ENCODE assay signal across 1 cellular context in the genomic region with DNA sequence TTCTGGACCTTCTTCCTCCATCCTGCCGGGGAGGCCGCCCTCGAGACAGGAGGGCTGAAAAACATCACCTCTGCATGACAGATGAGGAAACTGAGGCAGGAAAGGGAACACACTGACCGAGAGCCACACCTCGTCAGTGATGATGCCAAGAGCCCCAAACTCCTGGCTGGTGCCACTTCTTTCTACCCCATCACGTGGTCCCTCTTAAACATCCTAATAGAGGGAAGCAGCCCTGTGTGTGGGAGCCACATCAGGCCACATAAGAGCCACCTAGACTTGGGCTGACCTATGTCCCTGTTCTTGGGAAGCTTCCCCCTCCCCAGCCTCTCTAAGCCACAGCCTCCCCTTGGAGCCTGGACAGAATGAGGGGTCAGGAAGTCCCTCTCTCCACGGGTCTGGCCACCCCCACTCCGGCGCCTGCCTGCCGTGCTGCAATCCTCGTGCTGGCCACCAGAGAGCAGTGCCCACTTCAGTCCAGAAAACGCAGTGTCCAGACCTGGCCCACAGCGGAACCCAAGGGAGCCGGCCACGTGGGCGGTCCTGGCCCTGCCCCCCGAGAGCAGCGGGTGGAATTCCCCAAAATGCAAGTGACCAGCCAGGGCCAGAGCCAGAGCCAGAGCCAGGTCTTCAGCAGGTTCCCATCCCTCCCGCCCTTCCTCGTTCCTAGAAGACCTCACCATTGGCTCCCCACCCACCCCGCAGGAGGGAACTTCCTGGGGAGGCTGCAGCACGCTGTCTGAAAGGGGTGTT.
TF ChIP-seq lines count a peak whose summit lies in the region.

No MANE protein-coding gene starts in this region.

TF ChIP-seq in GM12878, 131 proteins besides CTCF, POLR2A, EP300 and RAD21 (continued from another document and continues in another):
- TF ChIP-seq, protein P1, sequence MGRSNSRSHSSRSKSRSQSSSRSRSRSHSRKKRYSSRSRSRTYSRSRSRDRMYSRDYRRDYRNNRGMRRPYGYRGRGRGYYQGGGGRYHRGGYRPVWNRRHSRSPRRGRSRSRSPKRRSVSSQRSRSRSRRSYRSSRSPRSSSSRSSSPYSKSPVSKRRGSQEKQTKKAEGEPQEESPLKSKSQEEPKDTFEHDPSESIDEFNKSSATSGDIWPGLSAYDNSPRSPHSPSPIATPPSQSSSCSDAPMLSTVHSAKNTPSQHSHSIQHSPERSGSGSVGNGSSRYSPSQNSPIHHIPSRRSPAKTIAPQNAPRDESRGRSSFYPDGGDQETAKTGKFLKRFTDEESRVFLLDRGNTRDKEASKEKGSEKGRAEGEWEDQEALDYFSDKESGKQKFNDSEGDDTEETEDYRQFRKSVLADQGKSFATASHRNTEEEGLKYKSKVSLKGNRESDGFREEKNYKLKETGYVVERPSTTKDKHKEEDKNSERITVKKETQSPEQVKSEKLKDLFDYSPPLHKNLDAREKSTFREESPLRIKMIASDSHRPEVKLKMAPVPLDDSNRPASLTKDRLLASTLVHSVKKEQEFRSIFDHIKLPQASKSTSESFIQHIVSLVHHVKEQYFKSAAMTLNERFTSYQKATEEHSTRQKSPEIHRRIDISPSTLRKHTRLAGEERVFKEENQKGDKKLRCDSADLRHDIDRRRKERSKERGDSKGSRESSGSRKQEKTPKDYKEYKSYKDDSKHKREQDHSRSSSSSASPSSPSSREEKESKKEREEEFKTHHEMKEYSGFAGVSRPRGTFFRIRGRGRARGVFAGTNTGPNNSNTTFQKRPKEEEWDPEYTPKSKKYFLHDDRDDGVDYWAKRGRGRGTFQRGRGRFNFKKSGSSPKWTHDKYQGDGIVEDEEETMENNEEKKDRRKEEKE (IDR thresholded peaks at IDR 0.05): no peak
- TF ChIP-seq, protein P2, sequence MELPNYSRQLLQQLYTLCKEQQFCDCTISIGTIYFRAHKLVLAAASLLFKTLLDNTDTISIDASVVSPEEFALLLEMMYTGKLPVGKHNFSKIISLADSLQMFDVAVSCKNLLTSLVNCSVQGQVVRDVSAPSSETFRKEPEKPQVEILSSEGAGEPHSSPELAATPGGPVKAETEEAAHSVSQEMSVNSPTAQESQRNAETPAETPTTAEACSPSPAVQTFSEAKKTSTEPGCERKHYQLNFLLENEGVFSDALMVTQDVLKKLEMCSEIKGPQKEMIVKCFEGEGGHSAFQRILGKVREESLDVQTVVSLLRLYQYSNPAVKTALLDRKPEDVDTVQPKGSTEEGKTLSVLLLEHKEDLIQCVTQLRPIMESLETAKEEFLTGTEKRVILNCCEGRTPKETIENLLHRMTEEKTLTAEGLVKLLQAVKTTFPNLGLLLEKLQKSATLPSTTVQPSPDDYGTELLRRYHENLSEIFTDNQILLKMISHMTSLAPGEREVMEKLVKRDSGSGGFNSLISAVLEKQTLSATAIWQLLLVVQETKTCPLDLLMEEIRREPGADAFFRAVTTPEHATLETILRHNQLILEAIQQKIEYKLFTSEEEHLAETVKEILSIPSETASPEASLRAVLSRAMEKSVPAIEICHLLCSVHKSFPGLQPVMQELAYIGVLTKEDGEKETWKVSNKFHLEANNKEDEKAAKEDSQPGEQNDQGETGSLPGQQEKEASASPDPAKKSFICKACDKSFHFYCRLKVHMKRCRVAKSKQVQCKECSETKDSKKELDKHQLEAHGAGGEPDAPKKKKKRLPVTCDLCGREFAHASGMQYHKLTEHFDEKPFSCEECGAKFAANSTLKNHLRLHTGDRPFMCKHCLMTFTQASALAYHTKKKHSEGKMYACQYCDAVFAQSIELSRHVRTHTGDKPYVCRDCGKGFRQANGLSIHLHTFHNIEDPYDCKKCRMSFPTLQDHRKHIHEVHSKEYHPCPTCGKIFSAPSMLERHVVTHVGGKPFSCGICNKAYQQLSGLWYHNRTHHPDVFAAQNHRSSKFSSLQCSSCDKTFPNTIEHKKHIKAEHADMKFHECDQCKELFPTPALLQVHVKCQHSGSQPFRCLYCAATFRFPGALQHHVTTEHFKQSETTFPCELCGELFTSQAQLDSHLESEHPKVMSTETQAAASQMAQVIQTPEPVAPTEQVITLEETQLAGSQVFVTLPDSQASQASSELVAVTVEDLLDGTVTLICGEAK (IDR thresholded peaks at IDR 0.05; ENCODE audit: borderline replicate concordance): no peak
- no peak for TF ChIP-seq NFYA (IDR thresholded peaks at IDR 0.05; ENCODE audit: borderline replicate concordance, low read depth, low read length)
- peak; percentile 45; the same call in 1 of the 2 replicates for TF ChIP-seq MEF2A (IDR thresholded peaks at IDR 0.05; ENCODE audit: insufficient read depth, low read depth, low read length)
- no peak for TF ChIP-seq POU2F2 (IDR thresholded peaks at IDR 0.05; ENCODE audit: borderline replicate concordance, low read depth, low read length)
- TF ChIP-seq SREBF1 (IDR thresholded peaks at IDR 0.05; ENCODE audit: low read length): no peak
- TF ChIP-seq, protein P3, sequence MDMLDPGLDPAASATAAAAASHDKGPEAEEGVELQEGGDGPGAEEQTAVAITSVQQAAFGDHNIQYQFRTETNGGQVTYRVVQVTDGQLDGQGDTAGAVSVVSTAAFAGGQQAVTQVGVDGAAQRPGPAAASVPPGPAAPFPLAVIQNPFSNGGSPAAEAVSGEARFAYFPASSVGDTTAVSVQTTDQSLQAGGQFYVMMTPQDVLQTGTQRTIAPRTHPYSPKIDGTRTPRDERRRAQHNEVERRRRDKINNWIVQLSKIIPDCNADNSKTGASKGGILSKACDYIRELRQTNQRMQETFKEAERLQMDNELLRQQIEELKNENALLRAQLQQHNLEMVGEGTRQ (IDR thresholded peaks at IDR 0.05; ENCODE audit: borderline replicate concordance, low read depth, low read length): peak; percentile 55
- TF ChIP-seq, protein P4, sequence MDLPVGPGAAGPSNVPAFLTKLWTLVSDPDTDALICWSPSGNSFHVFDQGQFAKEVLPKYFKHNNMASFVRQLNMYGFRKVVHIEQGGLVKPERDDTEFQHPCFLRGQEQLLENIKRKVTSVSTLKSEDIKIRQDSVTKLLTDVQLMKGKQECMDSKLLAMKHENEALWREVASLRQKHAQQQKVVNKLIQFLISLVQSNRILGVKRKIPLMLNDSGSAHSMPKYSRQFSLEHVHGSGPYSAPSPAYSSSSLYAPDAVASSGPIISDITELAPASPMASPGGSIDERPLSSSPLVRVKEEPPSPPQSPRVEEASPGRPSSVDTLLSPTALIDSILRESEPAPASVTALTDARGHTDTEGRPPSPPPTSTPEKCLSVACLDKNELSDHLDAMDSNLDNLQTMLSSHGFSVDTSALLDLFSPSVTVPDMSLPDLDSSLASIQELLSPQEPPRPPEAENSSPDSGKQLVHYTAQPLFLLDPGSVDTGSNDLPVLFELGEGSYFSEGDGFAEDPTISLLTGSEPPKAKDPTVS (IDR thresholded peaks at IDR 0.05; ENCODE audit: low read depth, low read length): no peak
- no peak for TF ChIP-seq SRF (IDR thresholded peaks at IDR 0.05; ENCODE audit: low read depth in 2 of 2, low read length in 2 of 2)
- TF ChIP-seq, protein P5, sequence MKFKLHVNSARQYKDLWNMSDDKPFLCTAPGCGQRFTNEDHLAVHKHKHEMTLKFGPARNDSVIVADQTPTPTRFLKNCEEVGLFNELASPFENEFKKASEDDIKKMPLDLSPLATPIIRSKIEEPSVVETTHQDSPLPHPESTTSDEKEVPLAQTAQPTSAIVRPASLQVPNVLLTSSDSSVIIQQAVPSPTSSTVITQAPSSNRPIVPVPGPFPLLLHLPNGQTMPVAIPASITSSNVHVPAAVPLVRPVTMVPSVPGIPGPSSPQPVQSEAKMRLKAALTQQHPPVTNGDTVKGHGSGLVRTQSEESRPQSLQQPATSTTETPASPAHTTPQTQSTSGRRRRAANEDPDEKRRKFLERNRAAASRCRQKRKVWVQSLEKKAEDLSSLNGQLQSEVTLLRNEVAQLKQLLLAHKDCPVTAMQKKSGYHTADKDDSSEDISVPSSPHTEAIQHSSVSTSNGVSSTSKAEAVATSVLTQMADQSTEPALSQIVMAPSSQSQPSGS (IDR thresholded peaks at IDR 0.05; ENCODE audit: low read length): no peak
- no peak for TF ChIP-seq NFIC (IDR thresholded peaks at IDR 0.05; ENCODE audit: low read depth, low read length)
- no peak for TF ChIP-seq SMAD1 (IDR thresholded peaks at IDR 0.05; ENCODE audit: low read depth, partially characterized antibody)
- TF ChIP-seq TARDBP (IDR thresholded peaks at IDR 0.05; ENCODE audit: borderline replicate concordance): no peak
- 0 out of 2 replicates have a peak, but pooled peaks have one; percentile 13 for TF ChIP-seq NR2F1 (conservative IDR thresholded peaks at IDR 0.05)
- TF ChIP-seq, protein P6, sequence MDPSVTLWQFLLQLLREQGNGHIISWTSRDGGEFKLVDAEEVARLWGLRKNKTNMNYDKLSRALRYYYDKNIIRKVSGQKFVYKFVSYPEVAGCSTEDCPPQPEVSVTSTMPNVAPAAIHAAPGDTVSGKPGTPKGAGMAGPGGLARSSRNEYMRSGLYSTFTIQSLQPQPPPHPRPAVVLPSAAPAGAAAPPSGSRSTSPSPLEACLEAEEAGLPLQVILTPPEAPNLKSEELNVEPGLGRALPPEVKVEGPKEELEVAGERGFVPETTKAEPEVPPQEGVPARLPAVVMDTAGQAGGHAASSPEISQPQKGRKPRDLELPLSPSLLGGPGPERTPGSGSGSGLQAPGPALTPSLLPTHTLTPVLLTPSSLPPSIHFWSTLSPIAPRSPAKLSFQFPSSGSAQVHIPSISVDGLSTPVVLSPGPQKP (IDR thresholded peaks at IDR 0.05; ENCODE audit: low read depth, low read length): no peak
- TF ChIP-seq, protein P7, sequence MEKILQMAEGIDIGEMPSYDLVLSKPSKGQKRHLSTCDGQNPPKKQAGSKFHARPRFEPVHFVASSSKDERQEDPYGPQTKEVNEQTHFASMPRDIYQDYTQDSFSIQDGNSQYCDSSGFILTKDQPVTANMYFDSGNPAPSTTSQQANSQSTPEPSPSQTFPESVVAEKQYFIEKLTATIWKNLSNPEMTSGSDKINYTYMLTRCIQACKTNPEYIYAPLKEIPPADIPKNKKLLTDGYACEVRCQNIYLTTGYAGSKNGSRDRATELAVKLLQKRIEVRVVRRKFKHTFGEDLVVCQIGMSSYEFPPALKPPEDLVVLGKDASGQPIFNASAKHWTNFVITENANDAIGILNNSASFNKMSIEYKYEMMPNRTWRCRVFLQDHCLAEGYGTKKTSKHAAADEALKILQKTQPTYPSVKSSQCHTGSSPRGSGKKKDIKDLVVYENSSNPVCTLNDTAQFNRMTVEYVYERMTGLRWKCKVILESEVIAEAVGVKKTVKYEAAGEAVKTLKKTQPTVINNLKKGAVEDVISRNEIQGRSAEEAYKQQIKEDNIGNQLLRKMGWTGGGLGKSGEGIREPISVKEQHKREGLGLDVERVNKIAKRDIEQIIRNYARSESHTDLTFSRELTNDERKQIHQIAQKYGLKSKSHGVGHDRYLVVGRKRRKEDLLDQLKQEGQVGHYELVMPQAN (conservative IDR thresholded peaks at IDR 0.05): no peak
- no peak for TF ChIP-seq ATF7 (IDR thresholded peaks at IDR 0.05; ENCODE audit: low read depth)
- TF ChIP-seq, protein P8, sequence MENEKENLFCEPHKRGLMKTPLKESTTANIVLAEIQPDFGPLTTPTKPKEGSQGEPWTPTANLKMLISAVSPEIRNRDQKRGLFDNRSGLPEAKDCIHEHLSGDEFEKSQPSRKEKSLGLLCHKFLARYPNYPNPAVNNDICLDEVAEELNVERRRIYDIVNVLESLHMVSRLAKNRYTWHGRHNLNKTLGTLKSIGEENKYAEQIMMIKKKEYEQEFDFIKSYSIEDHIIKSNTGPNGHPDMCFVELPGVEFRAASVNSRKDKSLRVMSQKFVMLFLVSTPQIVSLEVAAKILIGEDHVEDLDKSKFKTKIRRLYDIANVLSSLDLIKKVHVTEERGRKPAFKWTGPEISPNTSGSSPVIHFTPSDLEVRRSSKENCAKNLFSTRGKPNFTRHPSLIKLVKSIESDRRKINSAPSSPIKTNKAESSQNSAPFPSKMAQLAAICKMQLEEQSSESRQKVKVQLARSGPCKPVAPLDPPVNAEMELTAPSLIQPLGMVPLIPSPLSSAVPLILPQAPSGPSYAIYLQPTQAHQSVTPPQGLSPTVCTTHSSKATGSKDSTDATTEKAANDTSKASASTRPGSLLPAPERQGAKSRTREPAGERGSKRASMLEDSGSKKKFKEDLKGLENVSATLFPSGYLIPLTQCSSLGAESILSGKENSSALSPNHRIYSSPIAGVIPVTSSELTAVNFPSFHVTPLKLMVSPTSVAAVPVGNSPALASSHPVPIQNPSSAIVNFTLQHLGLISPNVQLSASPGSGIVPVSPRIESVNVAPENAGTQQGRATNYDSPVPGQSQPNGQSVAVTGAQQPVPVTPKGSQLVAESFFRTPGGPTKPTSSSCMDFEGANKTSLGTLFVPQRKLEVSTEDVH (IDR thresholded peaks at IDR 0.05; ENCODE audit: low read depth, partially characterized antibody): no peak
- TF ChIP-seq CBX5 (IDR thresholded peaks at IDR 0.05; ENCODE audit: low read depth): no peak
- TF ChIP-seq, protein P9, sequence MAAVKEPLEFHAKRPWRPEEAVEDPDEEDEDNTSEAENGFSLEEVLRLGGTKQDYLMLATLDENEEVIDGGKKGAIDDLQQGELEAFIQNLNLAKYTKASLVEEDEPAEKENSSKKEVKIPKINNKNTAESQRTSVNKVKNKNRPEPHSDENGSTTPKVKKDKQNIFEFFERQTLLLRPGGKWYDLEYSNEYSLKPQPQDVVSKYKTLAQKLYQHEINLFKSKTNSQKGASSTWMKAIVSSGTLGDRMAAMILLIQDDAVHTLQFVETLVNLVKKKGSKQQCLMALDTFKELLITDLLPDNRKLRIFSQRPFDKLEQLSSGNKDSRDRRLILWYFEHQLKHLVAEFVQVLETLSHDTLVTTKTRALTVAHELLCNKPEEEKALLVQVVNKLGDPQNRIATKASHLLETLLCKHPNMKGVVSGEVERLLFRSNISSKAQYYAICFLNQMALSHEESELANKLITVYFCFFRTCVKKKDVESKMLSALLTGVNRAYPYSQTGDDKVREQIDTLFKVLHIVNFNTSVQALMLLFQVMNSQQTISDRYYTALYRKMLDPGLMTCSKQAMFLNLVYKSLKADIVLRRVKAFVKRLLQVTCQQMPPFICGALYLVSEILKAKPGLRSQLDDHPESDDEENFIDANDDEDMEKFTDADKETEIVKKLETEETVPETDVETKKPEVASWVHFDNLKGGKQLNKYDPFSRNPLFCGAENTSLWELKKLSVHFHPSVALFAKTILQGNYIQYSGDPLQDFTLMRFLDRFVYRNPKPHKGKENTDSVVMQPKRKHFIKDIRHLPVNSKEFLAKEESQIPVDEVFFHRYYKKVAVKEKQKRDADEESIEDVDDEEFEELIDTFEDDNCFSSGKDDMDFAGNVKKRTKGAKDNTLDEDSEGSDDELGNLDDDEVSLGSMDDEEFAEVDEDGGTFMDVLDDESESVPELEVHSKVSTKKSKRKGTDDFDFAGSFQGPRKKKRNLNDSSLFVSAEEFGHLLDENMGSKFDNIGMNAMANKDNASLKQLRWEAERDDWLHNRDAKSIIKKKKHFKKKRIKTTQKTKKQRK (IDR thresholded peaks at IDR 0.05; ENCODE audit: low read depth, low read length): no peak
- peak; percentile 42 for TF ChIP-seq MEF2B (IDR thresholded peaks at IDR 0.05; ENCODE audit: partially characterized antibody, poor library complexity, severe bottlenecking)
- TF ChIP-seq HDAC2 (IDR thresholded peaks at IDR 0.05): no peak
- TF ChIP-seq RUNX3 (IDR thresholded peaks at IDR 0.05; ENCODE audit: low read length): no peak; the same call in 1 of the 2 replicates
- TF ChIP-seq, protein P10, sequence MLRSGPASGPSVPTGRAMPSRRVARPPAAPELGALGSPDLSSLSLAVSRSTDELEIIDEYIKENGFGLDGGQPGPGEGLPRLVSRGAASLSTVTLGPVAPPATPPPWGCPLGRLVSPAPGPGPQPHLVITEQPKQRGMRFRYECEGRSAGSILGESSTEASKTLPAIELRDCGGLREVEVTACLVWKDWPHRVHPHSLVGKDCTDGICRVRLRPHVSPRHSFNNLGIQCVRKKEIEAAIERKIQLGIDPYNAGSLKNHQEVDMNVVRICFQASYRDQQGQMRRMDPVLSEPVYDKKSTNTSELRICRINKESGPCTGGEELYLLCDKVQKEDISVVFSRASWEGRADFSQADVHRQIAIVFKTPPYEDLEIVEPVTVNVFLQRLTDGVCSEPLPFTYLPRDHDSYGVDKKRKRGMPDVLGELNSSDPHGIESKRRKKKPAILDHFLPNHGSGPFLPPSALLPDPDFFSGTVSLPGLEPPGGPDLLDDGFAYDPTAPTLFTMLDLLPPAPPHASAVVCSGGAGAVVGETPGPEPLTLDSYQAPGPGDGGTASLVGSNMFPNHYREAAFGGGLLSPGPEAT (IDR thresholded peaks at IDR 0.05; ENCODE audit: low read depth): peak; percentile 25; the same call in 1 of the 2 replicates
- no peak for TF ChIP-seq SIX5 (IDR thresholded peaks at IDR 0.05; ENCODE audit: low read depth, low read length, severe bottlenecking)
- TF ChIP-seq SUZ12 (IDR thresholded peaks at IDR 0.05; ENCODE audit: unreplicated experiment): no peak
